In the genomic region with DNA sequence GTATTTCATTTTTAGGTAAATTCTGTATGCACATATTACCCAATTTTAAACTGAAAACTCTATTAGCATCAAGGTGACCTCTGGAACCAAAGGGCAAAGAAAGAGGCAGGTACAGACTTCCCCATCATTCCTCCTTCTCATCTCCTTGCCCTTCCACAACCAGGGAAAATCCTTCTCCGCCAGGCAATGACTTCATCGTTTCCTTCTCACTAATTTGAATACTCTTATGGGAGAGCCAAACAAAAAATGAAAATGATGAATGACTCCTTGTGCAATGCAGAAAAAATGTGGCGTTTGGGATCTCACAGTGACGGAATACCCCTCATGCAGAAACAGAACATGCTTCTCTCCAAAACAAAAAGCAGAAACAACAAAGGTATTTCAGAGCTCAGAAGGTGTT, we compare ENCODE assay signal across 25 cellular contexts.
"Had no signal": no experiment of that assay in that cellular context is flagged by ENCODE, and none has a peak within 500 bp of the region (broad histone marks: within the 10 kb centered on the region; RNA-seq: fewer than 3 reads in every experiment).

No MANE protein-coding gene starts in this region.

- H3K27ac Mint-ChIP-seq: activated B cell treated with CpG ODN at 0.5 μM for 24 hours; activated CD4-positive, alpha-beta T cell treated with anti-CD3 and anti-CD28 coated beads for 36 hours; activated naive CD8-positive, alpha-beta T cell treated with anti-CD3 and anti-CD28 coated beads for 36 hours; activated T-helper 2 cell treated with anti-CD3 and anti-CD28 coated beads, Interferon-gamma antibody, Interleukin-2, Interleukin-4, amounts not matched to agents 10 μg/mL and 5 μg/mL and 100 μg/mL, durations not matched to agents 14 hours and 24 hours and 36 hours; nephron progenitor cell had no signal

- DNase-seq: activated B cell treated with CpG ODN at 0.5 μM for 24 hours; activated CD4-positive, alpha-beta T cell treated with anti-CD3 and anti-CD28 coated beads for 36 hours; activated CD4-positive, alpha-beta T cell treated with anti-CD3 and anti-CD28 coated beads, Interleukin-2, amount 50 U/mL, for 48 hours; activated CD8-positive, alpha-beta memory T cell treated with anti-CD3 and anti-CD28 coated beads, Interleukin-2, amount 50 U/mL, for 48 hours; activated naive CD4-positive, alpha-beta T cell; activated naive CD8-positive, alpha-beta T cell treated with anti-CD3 and anti-CD28 coated beads for 36 hours; activated T-cell treated with anti-CD3 and anti-CD28 coated beads, Interleukin-2, amount 50 U/mL, for 4 hours; amniotic stem cell; erythroblast; foreskin fibroblast; kidney; lower lobe of right lung; mesendoderm; mucosa of descending colon; nephron progenitor cell; nucleus accumbens; posterior cingulate gyrus; stimulated activated CD4-positive, alpha-beta T cell treated with anti-CD3 and anti-CD28 coated beads, Interleukin-2, amount 100 ng/mL, for 48 hours; stimulated activated CD8-positive, alpha-beta memory T cell treated with anti-CD3 and anti-CD28 coated beads, Interleukin-4, amount 100 ng/mL, for 48 hours; stimulated activated naive CD4-positive, alpha-beta T cell treated with Interleukin-2 at 50 U/mL for 16 hours; T-helper 9 cell; upper lobe of left lung had no signal

- H3K4me3 Mint-ChIP-seq: activated B cell treated with CpG ODN at 0.5 μM for 24 hours; activated CD4-positive, alpha-beta T cell treated with anti-CD3 and anti-CD28 coated beads for 36 hours; activated naive CD8-positive, alpha-beta T cell treated with anti-CD3 and anti-CD28 coated beads for 36 hours; activated T-cell treated with anti-CD3 and anti-CD28 coated beads, Interleukin-2, amount 50 U/mL, for 4 hours; nephron progenitor cell had no signal

- H3K36me3 ChIP-seq: lower lobe of right lung had no signal

- H3K4me3 ChIP-seq: coronary artery, lower lobe of right lung, mucosa of descending colon, upper lobe of left lung had no signal

- H3K4me1 Mint-ChIP-seq: activated B cell treated with CpG ODN at 0.5 μM for 24 hours; activated CD4-positive, alpha-beta T cell treated with anti-CD3 and anti-CD28 coated beads for 36 hours; activated naive CD8-positive, alpha-beta T cell treated with anti-CD3 and anti-CD28 coated beads for 36 hours had no signal

- H3K4me1 ChIP-seq: lower lobe of right lung, upper lobe of left lung had no signal

- H3K27me3 ChIP-seq: upper lobe of left lung had no signal

- H3K27ac ChIP-seq: coronary artery, lower lobe of right lung, upper lobe of left lung had no signal

- FAIRE-seq: bronchial epithelial cell, kidney had no signal

- H3K27me3 Mint-ChIP-seq: activated B cell treated with CpG ODN at 0.5 μM for 24 hours; activated CD4-positive, alpha-beta T cell treated with anti-CD3 and anti-CD28 coated beads for 36 hours; activated naive CD8-positive, alpha-beta T cell treated with anti-CD3 and anti-CD28 coated beads for 36 hours had no signal
